In the genomic region with DNA sequence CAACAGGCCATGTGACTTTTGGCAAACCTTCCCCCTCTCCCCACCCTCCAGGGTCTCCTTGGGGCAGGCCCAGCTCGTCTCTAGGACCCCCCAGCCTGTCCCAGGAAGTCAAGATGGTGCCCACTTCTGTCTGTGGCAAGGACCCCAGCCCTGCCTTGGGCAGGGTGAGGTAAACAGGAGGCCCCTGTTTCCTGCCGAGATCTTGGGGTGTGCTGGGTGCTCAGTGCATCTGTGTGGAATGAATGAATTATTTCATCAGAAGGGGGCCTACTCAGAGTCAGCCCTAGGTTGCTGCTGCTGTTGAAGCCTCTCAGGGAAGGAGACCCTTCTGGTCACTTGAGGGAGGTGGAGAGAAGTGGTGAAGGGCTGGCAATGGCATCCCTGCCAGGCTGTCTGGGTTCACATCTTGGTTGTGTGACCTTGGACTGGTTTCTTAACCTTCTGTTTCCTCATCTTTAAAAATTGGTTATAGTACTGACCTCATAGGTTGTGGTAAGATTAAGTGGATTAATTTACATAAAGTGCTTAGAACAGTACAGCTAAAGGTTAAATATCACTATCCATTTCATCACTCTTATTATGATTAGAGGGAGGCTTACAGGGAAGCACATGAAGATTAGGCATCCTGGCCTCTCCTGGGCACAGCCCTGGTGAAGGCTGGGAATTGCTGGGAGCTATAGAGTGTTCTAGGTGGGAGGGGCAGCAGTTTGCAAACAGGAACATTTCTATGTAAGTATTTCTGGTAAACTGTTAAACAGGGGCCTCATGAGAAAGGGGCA, we compare ENCODE assay signal across 10 cellular contexts.
A peak's percentile ranks its signal among the peaks of the same experiment; 100 is the strongest.
DNase-seq lines count a peak whose midpoint lies in the region; ATAC-seq and TF ChIP-seq lines count a peak whose summit lies in the region.
"Had no signal": no experiment of that assay in that cellular context is flagged by ENCODE, and none has a peak within 500 bp of the region (broad histone marks: within the 10 kb centered on the region; RNA-seq: fewer than 3 reads in every experiment).

No MANE protein-coding gene starts in this region.

- TF ChIP-seq CTCF in WERI-Rb-1 (IDR thresholded peaks at IDR 0.05; ENCODE audit: low read depth, low read length), result no peak

- peaks cover 68% of the 10 kb centered on the region for H3K4me1 ChIP-seq in right cardiac atrium (ENCODE audit: control insufficient read depth, insufficient read depth, low read length)
- peaks cover 11% of the 10 kb centered on the region for H3K4me1 ChIP-seq in HAP-1

- H3K27ac ChIP-seq in WERI-Rb-1, result 0 out of 2 replicates have a peak overlapping the region, but pooled peaks have one; percentile 11
- peak overlapping the region; percentile 95 for H3K27ac ChIP-seq in right cardiac atrium (ENCODE audit: low read length)

- peak; percentile 49 for DNase-seq in activated CD8-positive, alpha-beta memory T cell treated with anti-CD3 and anti-CD28 coated beads, Interleukin-2, amount 10 ng/mL, durations not matched to agents 7 days and 5 days
- DNase-seq in activated CD8-positive, alpha-beta memory T cell treated with anti-CD3 and anti-CD28 coated beads for 24 hours, result no peak
- DNase-seq in WERI-Rb-1 (no peak), right cardiac atrium (peak in 1 of 3 donors; percentile 49), NCI-H345 (lab: John Stamatoyannopoulos, UW) (no peak), HAP-1 (ENCODE audit: low spot score in 2 of 2) (no peak)
- DNase-seq: GOT3, pancreas had no signal

- H3K9me3 ChIP-seq in WERI-Rb-1 (ENCODE audit: severe bottlenecking), result no peaks in the 10 kb centered on the region
- H3K9me3 ChIP-seq in right cardiac atrium (ENCODE audit: control insufficient read depth, low read length), result no peaks in the 10 kb centered on the region
- no peaks in the 10 kb centered on the region for H3K9me3 ChIP-seq in HAP-1
- H3K9me3 ChIP-seq: pancreas had no signal

- peak overlapping the region; percentile 88 for H3K27ac Mint-ChIP-seq in activated CD8-positive, alpha-beta memory T cell treated with anti-CD3 and anti-CD28 coated beads, Interleukin-2, amount 10 ng/mL, durations not matched to agents 7 days and 5 days
- H3K27ac Mint-ChIP-seq in stimulated activated naive CD8-positive, alpha-beta T cell treated with anti-CD3 and anti-CD28 coated beads, Interleukin-15, Interleukin-2, amounts not matched to agents 100 ng/mL and 50 ng/mL, for 24 hours, result peak overlapping the region; percentile 99

- CTCF ChIA-PET in activated CD8-positive, alpha-beta memory T cell treated with anti-CD3 and anti-CD28 coated beads, Interleukin-2, amount 10 ng/mL, durations not matched to agents 7 days and 5 days (lab: Charles Lee), result interaction anchor here (1.0 to 1.5 kb wide), 3 partner anchors 59 to 162 kb away, joined by 3 to 9 read pairs (median 4); no protein-coding TSS in a partner anchor

- no peaks in the 10 kb centered on the region for H3K36me3 Mint-ChIP-seq in activated CD8-positive, alpha-beta memory T cell treated with anti-CD3 and anti-CD28 coated beads, Interleukin-2, amount 10 ng/mL, durations not matched to agents 7 days and 5 days
- H3K36me3 Mint-ChIP-seq in stimulated activated naive CD8-positive, alpha-beta T cell treated with anti-CD3 and anti-CD28 coated beads, Interleukin-15, Interleukin-2, amounts not matched to agents 100 ng/mL and 50 ng/mL, for 24 hours (ENCODE audit: low read depth), result no peaks in the 10 kb centered on the region

- H3K36me3 ChIP-seq in WERI-Rb-1 (0 out of 2 replicates have a peak, but pooled peaks cover 4% of the 10 kb centered on the region), HAP-1 (replicated peaks) (no peaks in the 10 kb centered on the region; the same call in 1 of the 2 replicates)

- H3K4me3 Mint-ChIP-seq in activated CD8-positive, alpha-beta memory T cell treated with anti-CD3 and anti-CD28 coated beads, Interleukin-2, amount 10 ng/mL, durations not matched to agents 7 days and 5 days, result peak overlapping the region; percentile 56
- H3K4me3 Mint-ChIP-seq in stimulated activated naive CD8-positive, alpha-beta T cell treated with anti-CD3 and anti-CD28 coated beads, Interleukin-15, Interleukin-2, amounts not matched to agents 100 ng/mL and 50 ng/mL, for 24 hours, result peak overlapping the region; percentile 69

- H3K4me1 Mint-ChIP-seq in activated CD8-positive, alpha-beta memory T cell treated with anti-CD3 and anti-CD28 coated beads, Interleukin-2, amount 10 ng/mL, durations not matched to agents 7 days and 5 days, result peaks cover 37% of the 10 kb centered on the region
- H3K4me1 Mint-ChIP-seq in stimulated activated naive CD8-positive, alpha-beta T cell treated with anti-CD3 and anti-CD28 coated beads, Interleukin-15, Interleukin-2, amounts not matched to agents 100 ng/mL and 50 ng/mL, for 24 hours (ENCODE audit: low read depth), result peaks cover 52% of the 10 kb centered on the region

- intact Hi-C loops in right cardiac atrium (cut with DNase I), result no loop called here

- H3K9me3 Mint-ChIP-seq in activated CD8-positive, alpha-beta memory T cell treated with anti-CD3 and anti-CD28 coated beads, Interleukin-2, amount 10 ng/mL, durations not matched to agents 7 days and 5 days (ENCODE audit: low read depth), result no peaks in the 10 kb centered on the region
- no peaks in the 10 kb centered on the region for H3K9me3 Mint-ChIP-seq in stimulated activated naive CD8-positive, alpha-beta T cell treated with anti-CD3 and anti-CD28 coated beads, Interleukin-15, Interleukin-2, amounts not matched to agents 100 ng/mL and 50 ng/mL, for 24 hours

- H3K27me3 Mint-ChIP-seq in activated CD8-positive, alpha-beta memory T cell treated with anti-CD3 and anti-CD28 coated beads, Interleukin-2, amount 10 ng/mL, durations not matched to agents 7 days and 5 days, result no peaks in the 10 kb centered on the region
- H3K27me3 Mint-ChIP-seq in stimulated activated naive CD8-positive, alpha-beta T cell treated with anti-CD3 and anti-CD28 coated beads, Interleukin-15, Interleukin-2, amounts not matched to agents 100 ng/mL and 50 ng/mL, for 24 hours, result no peaks in the 10 kb centered on the region

- ATAC-seq in activated CD8-positive, alpha-beta memory T cell treated with anti-CD3 and anti-CD28 coated beads, Interleukin-2, amount 10 ng/mL, durations not matched to agents 7 days and 5 days, result peak; percentile 38
- no peak for ATAC-seq in right cardiac atrium
- no peak for ATAC-seq in HG02763 (IDR thresholded peaks at IDR 0.05; ENCODE audit: unreplicated experiment)

- H3K4me3 ChIP-seq in WERI-Rb-1 (ENCODE audit: low read depth, low read length) (no peak overlapping the region), right cardiac atrium (ENCODE audit: low read length) (no peak overlapping the region), HAP-1 (no peak overlapping the region)
- H3K4me3 ChIP-seq: pancreas had no signal

- H3K27me3 ChIP-seq in WERI-Rb-1 (ENCODE audit: insufficient read depth, low read depth, severe bottlenecking) (no peaks in the 10 kb centered on the region), right cardiac atrium (ENCODE audit: control insufficient read depth, insufficient read depth) (no peaks in the 10 kb centered on the region), HAP-1 (ENCODE audit: low read depth) (no peaks in the 10 kb centered on the region)
- H3K27me3 ChIP-seq: pancreas had no signal

- in situ Hi-C loops in HAP-1 (cut with MboI; ENCODE audit: low sequenced_read_pairs), result no loop called here

- WGBS in right cardiac atrium, result 32% methylated on average over 2 of the region's 2 CpGs
